ENCODE assay signal across 33 cellular contexts in genomic region chr6:163186527-163186926, GRCh38.
"Had no signal": no experiment of that assay in that cellular context is flagged by ENCODE, and none has a peak within 500 bp of the region (broad histone marks: within the 10 kb centered on the region; RNA-seq: fewer than 3 reads in every experiment).

No MANE protein-coding gene starts in this region.

- H3K9me3 Mint-ChIP-seq: activated CD4-positive, alpha-beta memory T cell treated with anti-CD3 and anti-CD28 coated beads for 36 hours; activated naive CD4-positive, alpha-beta T cell treated with anti-CD3 and anti-CD28 coated beads, Interleukin-2, amount 10 ng/mL, durations not matched to agents 7 days and 5 days; activated naive CD8-positive, alpha-beta T cell treated with anti-CD3 and anti-CD28 coated beads, Interleukin-2, amount 10 ng/mL, durations not matched to agents 7 days and 5 days; activated T-helper 1 cell treated with anti-CD3 and anti-CD28 coated beads, Interleukin-12 subunit alpha, Interleukin-12 subunit beta, Interleukin-2, Interleukin-4 antibody, amounts not matched to agents 30 ng/mL and 10 ng/mL and 1 ng/mL, durations not matched to agents 14 hours and 24 hours and 36 hours; nephron progenitor cell; T-helper 1 cell treated with Interleukin-12 subunit alpha and Interleukin-12 subunit beta and Interleukin-4 antibody, amounts not matched to agents 30 μg/mL and 1 μg/mL, for 36 hours had no signal

- H3K9me3 ChIP-seq: gastrocnemius medialis, psoas muscle, right atrium auricular region, thoracic aorta, uterus had no signal

- H3K27ac Mint-ChIP-seq: activated CD4-positive, alpha-beta memory T cell treated with anti-CD3 and anti-CD28 coated beads for 36 hours; activated naive CD4-positive, alpha-beta T cell treated with anti-CD3 and anti-CD28 coated beads, Interleukin-2, amount 10 ng/mL, durations not matched to agents 7 days and 5 days; activated naive CD8-positive, alpha-beta T cell treated with anti-CD3 and anti-CD28 coated beads, Interleukin-2, amount 10 ng/mL, durations not matched to agents 7 days and 5 days; activated T-helper 1 cell treated with anti-CD3 and anti-CD28 coated beads, Interleukin-12 subunit alpha, Interleukin-12 subunit beta, Interleukin-2, Interleukin-4 antibody, amounts not matched to agents 30 ng/mL and 10 ng/mL and 1 ng/mL, durations not matched to agents 14 hours and 24 hours and 36 hours; nephron progenitor cell; stimulated activated naive B cell treated with anti-CD40 and anti-IgM and Interleukin-4, amounts not matched to agents 10 μg/mL and 1 μg/mL and 100 μg/mL, for 72 hours; T-helper 1 cell treated with Interleukin-12 subunit alpha and Interleukin-12 subunit beta and Interleukin-4 antibody, amounts not matched to agents 30 μg/mL and 1 μg/mL, for 36 hours had no signal

- H3K4me2 ChIP-seq: smooth muscle cell had no signal

- H3K4me1 ChIP-seq: parathyroid adenoma, uterus had no signal

- H3K4me1 Mint-ChIP-seq: activated naive CD4-positive, alpha-beta T cell treated with anti-CD3 and anti-CD28 coated beads, Interleukin-2, amount 10 ng/mL, durations not matched to agents 7 days and 5 days; activated naive CD8-positive, alpha-beta T cell treated with anti-CD3 and anti-CD28 coated beads, Interleukin-2, amount 10 ng/mL, durations not matched to agents 7 days and 5 days had no signal

- H3K27ac ChIP-seq: epithelial cell of prostate, gastrocnemius medialis, parathyroid adenoma, psoas muscle, right atrium auricular region, thoracic aorta, uterus, VCaP had no signal

- H3K4me3 Mint-ChIP-seq: activated CD4-positive, alpha-beta memory T cell treated with anti-CD3 and anti-CD28 coated beads for 36 hours; activated naive CD4-positive, alpha-beta T cell treated with anti-CD3 and anti-CD28 coated beads, Interleukin-2, amount 10 ng/mL, durations not matched to agents 7 days and 5 days; activated naive CD8-positive, alpha-beta T cell treated with anti-CD3 and anti-CD28 coated beads, Interleukin-2, amount 10 ng/mL, durations not matched to agents 7 days and 5 days; activated T-helper 1 cell treated with anti-CD3 and anti-CD28 coated beads, Interleukin-12 subunit alpha, Interleukin-12 subunit beta, Interleukin-2, Interleukin-4 antibody, amounts not matched to agents 30 ng/mL and 10 ng/mL and 1 ng/mL, durations not matched to agents 14 hours and 24 hours and 36 hours; nephron progenitor cell; stimulated activated naive B cell treated with anti-CD40 and anti-IgM and Interleukin-4, amounts not matched to agents 10 μg/mL and 1 μg/mL and 100 μg/mL, for 72 hours; T-helper 1 cell treated with Interleukin-12 subunit alpha and Interleukin-12 subunit beta and Interleukin-4 antibody, amounts not matched to agents 30 μg/mL and 1 μg/mL, for 36 hours had no signal

- H3K27me3 ChIP-seq: gastrocnemius medialis, right atrium auricular region, uterus had no signal

- H3K36me3 ChIP-seq: gastrocnemius medialis, right atrium auricular region, thoracic aorta, uterus had no signal

- H3K4me3 ChIP-seq: gastrocnemius medialis, psoas muscle, right atrium auricular region, smooth muscle cell, thoracic aorta, uterus had no signal

- H3K79me2 ChIP-seq: parathyroid adenoma had no signal

- ATAC-seq: activated CD4-positive, CD25-positive, alpha-beta regulatory T cell treated with anti-CD3 and anti-CD28 coated beads, Interleukin-2, amount 50 U/mL, for 24 hours; gastrocnemius medialis; left cardiac atrium; psoas muscle; stimulated activated naive B cell treated with anti-CD40 and anti-IgM and Interleukin-4, amounts not matched to agents 10 μg/mL and 1 μg/mL and 100 μg/mL, for 72 hours had no signal

- DNase-seq: activated CD4-positive, alpha-beta memory T cell treated with anti-CD3 and anti-CD28 coated beads for 36 hours; activated CD4-positive, alpha-beta T cell treated with anti-CD3 and anti-CD28 coated beads for 48 hours; activated CD8-positive, alpha-beta memory T cell treated with anti-CD3 and anti-CD28 coated beads, Interleukin-2, amount 50 U/mL, for 4 hours; activated gamma-delta T cell; activated naive CD4-positive, alpha-beta T cell treated with anti-CD3 and anti-CD28 coated beads, Interleukin-2, amount 10 ng/mL, durations not matched to agents 7 days and 5 days; activated naive CD8-positive, alpha-beta T cell treated with anti-CD3 and anti-CD28 coated beads, Interleukin-2, amount 10 ng/mL, durations not matched to agents 7 days and 5 days; activated T-cell treated with anti-CD3 and anti-CD28 coated beads, Interleukin-2, amount 50 U/mL, for 1 hour; central memory CD4-positive, alpha-beta T cell; dermis blood vessel endothelial cell; effector CD8-positive, alpha-beta T cell; gastrocnemius medialis; glutamatergic neuron; left cardiac atrium; mammary epithelial cell; nephron progenitor cell; occipital lobe; psoas muscle; stimulated activated CD4-positive, alpha-beta T cell treated with anti-CD3 and anti-CD28 coated beads, Interleukin-1b, Interleukin-23, amount 100 ng/mL, for 48 hours; stimulated activated CD4-positive, alpha-beta T cell treated with anti-CD3 and anti-CD28 coated beads, Interleukin-4, amount 100 ng/mL, for 4 hours; stimulated activated CD8-positive, alpha-beta memory T cell treated with anti-CD3 and anti-CD28 coated beads, Interleukin-4, amount 100 ng/mL, for 48 hours; stimulated activated naive B cell treated with anti-CD40 and anti-IgM and Interleukin-4, amounts not matched to agents 10 μg/mL and 1 μg/mL and 100 μg/mL, for 72 hours; T-helper 9 cell; trophoblast cell; uterus had no signal

- H3K9ac ChIP-seq: parathyroid adenoma had no signal

- H2AFZ ChIP-seq: parathyroid adenoma had no signal
